In the genomic region with DNA sequence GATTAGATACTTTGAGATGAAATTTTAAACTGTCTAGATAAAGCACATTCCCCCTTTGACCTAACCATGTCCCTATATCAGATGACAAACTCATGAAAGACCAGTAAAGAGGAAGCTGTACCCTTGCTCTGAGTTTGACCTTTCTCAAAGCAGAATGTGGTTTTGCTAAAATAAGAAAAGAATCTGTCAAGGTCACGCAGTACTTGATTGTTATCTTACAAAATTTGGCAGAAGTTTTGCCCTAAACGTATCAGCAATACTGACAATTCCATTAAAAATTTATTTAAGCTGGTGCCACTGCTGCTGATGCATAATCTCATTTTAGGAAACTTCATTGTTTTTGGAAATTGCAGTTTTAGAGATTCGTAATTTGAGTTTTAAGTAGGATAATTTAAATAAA, we compare ENCODE assay signal across 10 cellular contexts. TPM values are rescaled to one million over a fixed set of nuclear protein-coding genes. Genes with fewer than 3 reads are reported as not detected.
DNase-seq lines count a peak whose midpoint lies in the region; ATAC-seq and TF ChIP-seq lines count a peak whose summit lies in the region.
"Had no signal": no experiment of that assay in that cellular context is flagged by ENCODE, and none has a peak within 500 bp of the region (broad histone marks: within the 10 kb centered on the region; RNA-seq: fewer than 3 reads in every experiment).

No MANE protein-coding gene starts in this region.

- intact Hi-C loops in colonic mucosa (cut with DNase I): no loop called here
- intact Hi-C loops in right lobe of liver (cut with DNase I): no loop called here

- H3K36me3 Mint-ChIP-seq in type B pancreatic cell: no peaks in the 10 kb centered on the region
- H3K36me3 Mint-ChIP-seq: CD4-positive, alpha-beta memory T cell had no signal

- H3K4me3 ChIP-seq in DOHH2 (ENCODE audit: low read length) (no peak overlapping the region), colonic mucosa (no peak overlapping the region), right lobe of liver (no peak overlapping the region)
- H3K4me3 ChIP-seq: body of pancreas had no signal

- H3K9me2 ChIP-seq in DOHH2 (replicated peaks; ENCODE audit: control insufficient read depth, low read length): no peaks in the 10 kb centered on the region

- DNase-seq in SIG-M5 (lab: John Stamatoyannopoulos, UW) (peak; percentile 42), type B pancreatic cell (ENCODE audit: extremely low spot score, unreplicated experiment) (no peak), putamen (ENCODE audit: low spot score) (no peak), colonic mucosa (no peak), right lobe of liver (no peak)
- DNase-seq: body of pancreas; CD4-positive, alpha-beta memory T cell had no signal

- H3K4me1 Mint-ChIP-seq in type B pancreatic cell (ENCODE audit: unreplicated experiment): peaks cover 5% of the 10 kb centered on the region

- no peak for TF ChIP-seq CTCF in DOHH2 (IDR thresholded peaks at IDR 0.05; ENCODE audit: low read depth, low read length, poor library complexity, severe bottlenecking)
- TF ChIP-seq CTCF in type B pancreatic cell (conservative IDR thresholded peaks at IDR 0.05): no peak
- no peak for TF ChIP-seq CTCF in colonic mucosa (IDR thresholded peaks at IDR 0.05)
- no peak for TF ChIP-seq CTCF in right lobe of liver (IDR thresholded peaks at IDR 0.05)

- H4K20me1 ChIP-seq in DOHH2 (ENCODE audit: control insufficient read depth, insufficient read depth, low read depth, low read length): no peaks in the 10 kb centered on the region

- H3K36me3 ChIP-seq in DOHH2 (ENCODE audit: control insufficient read depth, low read length) (no peaks in the 10 kb centered on the region), colonic mucosa (no peaks in the 10 kb centered on the region), right lobe of liver (no peaks in the 10 kb centered on the region)

- peaks cover 23% of the 10 kb centered on the region for H3K27me3 ChIP-seq in DOHH2 (ENCODE audit: control insufficient read depth, low read length)
- no peaks in the 10 kb centered on the region for H3K27me3 ChIP-seq in colonic mucosa
- no peaks in the 10 kb centered on the region for H3K27me3 ChIP-seq in right lobe of liver
- H3K27me3 ChIP-seq: body of pancreas had no signal

- H3K4me3 Mint-ChIP-seq in type B pancreatic cell: no peak overlapping the region

- peak; percentile 90 for ATAC-seq in GM19452 (IDR thresholded peaks at IDR 0.05; ENCODE audit: unreplicated experiment)
- peak; percentile 84 for ATAC-seq in HG03103 (IDR thresholded peaks at IDR 0.05; ENCODE audit: low read depth, unreplicated experiment)
- no peak for ATAC-seq in right lobe of liver
- ATAC-seq: body of pancreas had no signal

- H3K79me2 ChIP-seq in DOHH2 (ENCODE audit: control insufficient read depth, low read length): no peaks in the 10 kb centered on the region

- no peaks in the 10 kb centered on the region for H3F3A ChIP-seq in DOHH2 (ENCODE audit: control insufficient read depth, insufficient read depth)

- no peaks in the 10 kb centered on the region for H3K9me3 Mint-ChIP-seq in type B pancreatic cell

- no peak overlapping the region for H3K27ac Mint-ChIP-seq in type B pancreatic cell

- 43% methylated on average over 3 of the region's 3 CpGs for WGBS in right lobe of liver (ENCODE audit: insufficient coverage, low coverage, low lambda C conversion rate, missing lambda C conversion rate)

- no peak overlapping the region for H3K27ac ChIP-seq in DOHH2 (ENCODE audit: low read depth, low read length)
- no peak overlapping the region for H3K27ac ChIP-seq in colonic mucosa
- H3K27ac ChIP-seq in right lobe of liver: no peak overlapping the region
- H3K27ac ChIP-seq: body of pancreas had no signal

- peak overlapping the region; percentile 33 for H3K4me2 ChIP-seq in DOHH2 (ENCODE audit: low read length)

- H3K4me1 ChIP-seq in DOHH2 (ENCODE audit: control insufficient read depth, low read length) (peaks cover 20% of the 10 kb centered on the region), colonic mucosa (no peaks in the 10 kb centered on the region), right lobe of liver (no peaks in the 10 kb centered on the region)
- H3K4me1 ChIP-seq: body of pancreas had no signal

- no peak overlapping the region for H3K9ac ChIP-seq in colonic mucosa (ENCODE audit: low read depth in 2 of 2, low read length in 2 of 2)

- no peaks in the 10 kb centered on the region for H3K27me3 Mint-ChIP-seq in type B pancreatic cell
- H3K27me3 Mint-ChIP-seq: CD4-positive, alpha-beta memory T cell had no signal

- TF ChIP-seq POLR2A in right lobe of liver (IDR thresholded peaks at IDR 0.05): no peak

- H3K9me3 ChIP-seq in DOHH2 (ENCODE audit: control insufficient read depth, insufficient read depth, low read length) (no peaks in the 10 kb centered on the region), colonic mucosa (no peaks in the 10 kb centered on the region), right lobe of liver (no peaks in the 10 kb centered on the region)
- H3K9me3 ChIP-seq: body of pancreas had no signal

RNA-seq across cellular contexts. Expression of a gene that starts 31.2 kb away (rescaled TPM):
- total RNA-seq in type B pancreatic cell (ENCODE audit: low replicate concordance) (14.0 and 16.1 TPM in 2 replicates), colonic mucosa (10 to 100 TPM; 47.9 to 68.8 TPM), right lobe of liver (10 to 100 TPM; 26.2 to 47.9 (median 36.7) TPM)

RNA-seq across cellular contexts. Expression of a gene that starts 32.0 kb away (rescaled TPM):
- total RNA-seq in type B pancreatic cell (ENCODE audit: low replicate concordance) (49.4 and 72.3 TPM in 2 replicates), colonic mucosa (10 to 100 TPM; 41.6 to 58.7 TPM), right lobe of liver (10 to 100 TPM in 5 of 6 experiments, 1 to 10 TPM in 1; 9.2 to 15.9 (median 13.9) TPM)

Comparison
In these comparisons a context has a peak if more than half of its experiments do, and no peak if none do; other contexts are left out.
1. ATAC-seq: peak in GM19452 (single experiment) and HG03103 (single experiment); none in right lobe of liver (0 of 4).